ENCODE assay signal across 19 cellular contexts in genomic region chr19:14526423-14526822, GRCh38. TPM values are rescaled to one million over a fixed set of nuclear protein-coding genes. Genes with fewer than 3 reads are reported as not detected.
DNase-seq lines count a peak whose midpoint lies in the region; ATAC-seq and TF ChIP-seq lines count a peak whose summit lies in the region.
"Had no signal": no experiment of that assay in that cellular context is flagged by ENCODE, and none has a peak within 500 bp of the region (broad histone marks: within the 10 kb centered on the region; RNA-seq: fewer than 3 reads in every experiment).

No MANE protein-coding gene starts in this region.

- H3K9me3 ChIP-seq in CD4-positive, alpha-beta memory T cell (ENCODE audit: control insufficient read depth in 1 of 2, low read length in 2 of 2): no peaks in the 10 kb centered on the region
- H3K9me3 ChIP-seq in T-helper 17 cell (ENCODE audit: control insufficient read depth, low read length, poor library complexity, severe bottlenecking) (no peaks in the 10 kb centered on the region), prostate gland (no peaks in the 10 kb centered on the region)
- H3K9me3 ChIP-seq: colonic mucosa, heart right ventricle, right atrium auricular region had no signal

- TF ChIP-seq POLR2A in prostate gland (IDR thresholded peaks at IDR 0.05): no peak

- peaks cover 0 to 4% (median 0%) of the 10 kb centered on the region in 8 donors for H3K9me3 Mint-ChIP-seq in CD4-positive, alpha-beta memory T cell

- no peaks in the 10 kb centered on the region for H3K27me3 Mint-ChIP-seq in CD4-positive, alpha-beta memory T cell
- H3K27me3 Mint-ChIP-seq in T-helper 17 cell: no peaks in the 10 kb centered on the region
- H3K27me3 Mint-ChIP-seq: activated naive CD8-positive, alpha-beta T cell had no signal

- H3K4me3 Mint-ChIP-seq in CD4-positive, alpha-beta memory T cell: peak overlapping the region in 1 of 8 donors; percentile 27
- no peak overlapping the region for H3K4me3 Mint-ChIP-seq in T-helper 17 cell

- intact Hi-C loops in CD4-positive, alpha-beta memory T cell (cut with micrococcal nuclease): loop anchor here (10.0 kb wide), 1 partner anchor 682 kb away; no protein-coding TSS in a partner anchor
- intact Hi-C loops in prostate gland (cut with DNase I): no loop called here

- no peaks in the 10 kb centered on the region for H3K36me3 ChIP-seq in CD4-positive, alpha-beta memory T cell (ENCODE audit: insufficient read depth, low read length)
- H3K36me3 ChIP-seq in prostate gland (no peaks in the 10 kb centered on the region), H7 (replicated peaks; ENCODE audit: control insufficient read depth, insufficient read depth, low read length) (no peaks in the 10 kb centered on the region)
- H3K36me3 ChIP-seq: colonic mucosa, heart right ventricle, right atrium auricular region had no signal

- no peak for DNase-seq in CD4-positive, alpha-beta memory T cell
- DNase-seq in T-helper 17 cell (no peak), foreskin keratinocyte (no peak), prostate gland (ENCODE audit: low spot score) (no peak), NCI-H2227 (lab: John Stamatoyannopoulos, UW; ENCODE audit: unreplicated experiment) (no peak), NCI-H1436 (lab: John Stamatoyannopoulos, UW) (no peak), H7 (no peak), hepatic stellate cell (ENCODE audit: low spot score) (no peak)
- DNase-seq: activated CD4-positive, alpha-beta T cell treated with anti-CD3 and anti-CD28 coated beads for 1 hour; colonic mucosa; GOT3; heart right ventricle; Kasumi-1; NCI-H1048; NCI-H510A; occipital lobe had no signal

- no peak overlapping the region for H3K27ac ChIP-seq in CD4-positive, alpha-beta memory T cell (ENCODE audit: low read depth, low read length)
- peak overlapping the region; percentile 97 for H3K27ac ChIP-seq in foreskin keratinocyte
- peak overlapping the region; percentile 83 to 98 for H3K27ac ChIP-seq in prostate gland
- H3K27ac ChIP-seq: colonic mucosa, heart right ventricle, right atrium auricular region had no signal

- CTCF ChIA-PET in CD4-positive, alpha-beta memory T cell (lab: Charles Lee; ENCODE audit: partially characterized antibody): interaction anchor here (1.0 to 3.1 kb wide), 5 partner anchors 21 to 46 kb away, joined by 4 to 20 read pairs (median 5); no protein-coding TSS in a partner anchor

- TF ChIP-seq CTCF in foreskin keratinocyte (conservative IDR thresholded peaks at IDR 0.05): no peak
- TF ChIP-seq CTCF in prostate gland (IDR thresholded peaks at IDR 0.05): no peak

- ATAC-seq in T-helper 17 cell: no peak
- ATAC-seq in foreskin keratinocyte: no peak
- ATAC-seq: heart right ventricle had no signal

- H3K27ac Mint-ChIP-seq in CD4-positive, alpha-beta memory T cell: peak overlapping the region; percentile 45 to 88 (median 78)
- H3K27ac Mint-ChIP-seq in T-helper 17 cell: peak overlapping the region; percentile 99

- POLR2A ChIA-PET in CD4-positive, alpha-beta memory T cell (lab: Charles Lee; ENCODE audit: partially characterized antibody): interaction anchor here (28.2 kb wide), 1 partner anchor 19 kb away, joined by 1220 read pairs; the partner anchor contains the start of genes DNAJB1 and GIPC1

- H3K4me1 ChIP-seq in CD4-positive, alpha-beta memory T cell (ENCODE audit: insufficient read depth, low read length): peaks cover 60% of the 10 kb centered on the region
- H3K4me1 ChIP-seq in foreskin keratinocyte: peaks cover 19% of the 10 kb centered on the region
- H3K4me1 ChIP-seq in prostate gland (replicated peaks): peaks cover 5% of the 10 kb centered on the region

- H3K27me3 ChIP-seq in CD4-positive, alpha-beta memory T cell (ENCODE audit: insufficient read depth, low read length): no peaks in the 10 kb centered on the region
- no peaks in the 10 kb centered on the region for H3K27me3 ChIP-seq in foreskin keratinocyte
- H3K27me3 ChIP-seq in prostate gland (replicated peaks; ENCODE audit: insufficient read depth): no peaks in the 10 kb centered on the region
- no peaks in the 10 kb centered on the region for H3K27me3 ChIP-seq in H7 (ENCODE audit: control insufficient read depth, insufficient read depth, low read length)
- H3K27me3 ChIP-seq: colonic mucosa, heart right ventricle, right atrium auricular region had no signal

- H3K4me3 ChIP-seq in CD4-positive, alpha-beta memory T cell (ENCODE audit: low read length in 2 of 2): no peak overlapping the region
- no peak overlapping the region for H3K4me3 ChIP-seq in prostate gland
- no peak overlapping the region for H3K4me3 ChIP-seq in H7 (ENCODE audit: insufficient read depth, low read depth, low read length)
- H3K4me3 ChIP-seq: colonic mucosa, heart right ventricle, right atrium auricular region had no signal

- H3K4me1 Mint-ChIP-seq in CD4-positive, alpha-beta memory T cell: peaks cover 26 to 72% (median 51%) of the 10 kb centered on the region in 4 donors
- H3K4me1 Mint-ChIP-seq in T-helper 17 cell: peaks cover 36% of the 10 kb centered on the region

- 62% methylated on average over 4 of the region's 4 CpGs for WGBS in prostate gland

- H3K36me3 Mint-ChIP-seq in CD4-positive, alpha-beta memory T cell: peaks cover 0 to 13% of the 10 kb centered on the region in 2 donors
- H3K36me3 Mint-ChIP-seq in T-helper 17 cell (ENCODE audit: low read depth): no peaks in the 10 kb centered on the region
- H3K36me3 Mint-ChIP-seq: activated naive CD8-positive, alpha-beta T cell had no signal

RNA-seq across cellular contexts. Expression of gene TECR, which starts 3.0 kb away (rescaled TPM):
- 100 to 1,000 TPM; 189 to 194 TPM for total RNA-seq in CD4-positive, alpha-beta memory T cell
- 100 to 1,000 TPM; 246 to 269 TPM for polyA plus RNA-seq in CD4-positive, alpha-beta memory T cell
- total RNA-seq in T-helper 17 cell (100 to 1,000 TPM; 111 to 125 TPM), foreskin keratinocyte (137 and 146 TPM in 2 replicates), prostate gland (100 to 1,000 TPM; 137 to 154 TPM)
- polyA plus RNA-seq in foreskin keratinocyte: 287 and 299 TPM in 2 replicates
- 88.2 and 99.4 TPM in 2 replicates for total RNA-seq in H7 (2014; rRNA removed; shearing (Covaris generic))

RNA-seq across cellular contexts. Expression of gene DNAJB1, which starts 8.2 kb away (rescaled TPM):
- 100 to 1,000 TPM; 122 to 138 TPM for total RNA-seq in CD4-positive, alpha-beta memory T cell
- 100 to 1,000 TPM; 307 to 824 TPM for polyA plus RNA-seq in CD4-positive, alpha-beta memory T cell
- total RNA-seq in T-helper 17 cell: 100 to 1,000 TPM; 483 to 558 TPM
- total RNA-seq in foreskin keratinocyte: 184 and 196 TPM in 2 replicates
- polyA plus RNA-seq in foreskin keratinocyte: 158 and 184 TPM in 2 replicates
- total RNA-seq in prostate gland: 100 to 1,000 TPM in 1 of 2 donors, 10 to 100 TPM in 1; 91.6 to 108 TPM
- 44.6 and 46.9 TPM in 2 replicates for total RNA-seq in H7 (2014; rRNA removed; shearing (Covaris generic))

RNA-seq across cellular contexts. Expression of gene GIPC1, which starts 30.5 kb away (rescaled TPM):
- total RNA-seq in CD4-positive, alpha-beta memory T cell: 10 to 100 TPM; 32.3 to 33.8 TPM
- polyA plus RNA-seq in CD4-positive, alpha-beta memory T cell: 10 to 100 TPM; 50.1 to 63.6 TPM
- total RNA-seq in T-helper 17 cell (10 to 100 TPM; 34.8 to 38.6 TPM), foreskin keratinocyte (228 and 256 TPM in 2 replicates), prostate gland (100 to 1,000 TPM in 1 of 2 donors, 10 to 100 TPM in 1; 71.8 to 101 TPM)
- 250 and 306 TPM in 2 replicates for polyA plus RNA-seq in foreskin keratinocyte
- total RNA-seq in H7 (2014; rRNA removed; shearing (Covaris generic)): 97.8 and 116 TPM in 2 replicates

RNA-seq across cellular contexts. Expression of gene NDUFB7, which starts 45.4 kb away (rescaled TPM):
- 10 to 100 TPM; 56.6 to 67.2 TPM for total RNA-seq in CD4-positive, alpha-beta memory T cell
- polyA plus RNA-seq in CD4-positive, alpha-beta memory T cell: 100 to 1,000 TPM; 177 to 252 TPM
- total RNA-seq in T-helper 17 cell (10 to 100 TPM; 60.7 to 62.5 TPM), foreskin keratinocyte (253 and 266 TPM in 2 replicates), prostate gland (100 to 1,000 TPM; 507 to 534 TPM)
- polyA plus RNA-seq in foreskin keratinocyte: 401 and 458 TPM in 2 replicates
- total RNA-seq in H7 (2014; rRNA removed; shearing (Covaris generic)): 332 and 343 TPM in 2 replicates

RNA-seq across cellular contexts. Expression of gene PTGER1, which starts 51.3 kb away (rescaled TPM):
- total RNA-seq in CD4-positive, alpha-beta memory T cell: not detected
- polyA plus RNA-seq in CD4-positive, alpha-beta memory T cell: not detected
- total RNA-seq in T-helper 17 cell (not detected), foreskin keratinocyte (not detected in 2 replicates), prostate gland (1 to 10 TPM in 1 of 2 donors, not detected in 1; 1.0 TPM)
- polyA plus RNA-seq in foreskin keratinocyte: 0.04 TPM in 1 of 2 replicates, not detected in the other
- total RNA-seq in H7 (2014; rRNA removed; shearing (Covaris generic)): 0.22 and 0.35 TPM in 2 replicates
- total RNA-seq: occipital lobe, right atrium auricular region, temporal lobe had no signal
